In the genomic region with DNA sequence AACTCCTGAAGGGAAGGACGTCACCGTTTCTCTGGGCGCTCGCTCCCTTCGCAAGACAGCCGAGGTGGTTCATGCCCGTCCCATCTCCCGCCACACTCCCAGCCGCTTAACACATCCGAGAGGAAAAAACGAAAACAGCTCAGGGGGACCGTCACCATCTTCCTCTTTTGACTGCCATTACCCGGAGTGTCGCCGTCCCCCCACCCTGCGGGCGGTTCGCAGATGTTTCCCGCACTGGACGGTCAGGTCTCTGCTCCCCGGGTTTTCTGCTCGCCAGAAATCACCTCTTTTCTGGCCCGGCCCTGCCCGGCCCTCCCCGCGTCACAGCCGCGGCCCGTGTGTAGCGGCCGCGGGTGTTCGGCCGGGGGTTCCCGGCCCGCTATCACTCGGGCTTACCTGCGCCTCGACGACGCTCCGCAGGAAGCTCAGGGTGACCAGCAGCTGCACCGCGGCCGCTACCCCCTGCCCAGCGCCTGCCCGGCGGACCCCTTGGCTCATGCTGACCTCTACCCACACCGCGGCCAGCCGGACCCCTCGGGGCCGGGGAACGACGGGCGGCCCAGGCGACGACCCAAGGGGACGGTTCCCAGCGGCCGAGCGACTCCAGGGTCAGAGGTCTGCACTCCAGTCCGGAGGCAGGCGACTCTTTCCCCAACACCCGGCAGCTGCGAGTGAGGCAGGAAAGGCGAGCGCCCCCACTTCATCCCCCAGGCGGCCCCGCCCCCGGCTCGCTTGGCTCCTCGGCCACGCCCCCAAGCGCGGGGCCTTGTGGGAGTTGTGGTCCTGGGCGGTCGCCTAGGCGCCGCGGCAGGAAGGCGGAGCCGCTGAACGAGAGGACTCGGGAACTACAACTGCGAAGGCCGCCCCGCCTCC, we compare ENCODE assay signal across 1 cellular context.
A peak's percentile ranks its signal among the peaks of the same experiment; 100 is the strongest.
TF ChIP-seq lines count a peak whose summit lies in the region.

A gene with protein sequence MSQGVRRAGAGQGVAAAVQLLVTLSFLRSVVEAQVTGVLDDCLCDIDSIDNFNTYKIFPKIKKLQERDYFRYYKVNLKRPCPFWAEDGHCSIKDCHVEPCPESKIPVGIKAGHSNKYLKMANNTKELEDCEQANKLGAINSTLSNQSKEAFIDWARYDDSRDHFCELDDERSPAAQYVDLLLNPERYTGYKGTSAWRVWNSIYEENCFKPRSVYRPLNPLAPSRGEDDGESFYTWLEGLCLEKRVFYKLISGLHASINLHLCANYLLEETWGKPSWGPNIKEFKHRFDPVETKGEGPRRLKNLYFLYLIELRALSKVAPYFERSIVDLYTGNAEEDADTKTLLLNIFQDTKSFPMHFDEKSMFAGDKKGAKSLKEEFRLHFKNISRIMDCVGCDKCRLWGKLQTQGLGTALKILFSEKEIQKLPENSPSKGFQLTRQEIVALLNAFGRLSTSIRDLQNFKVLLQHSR (minus strand): TSS at position 673 of the 873 bp plus-strand sequence. CDS start 175 bp downstream, at position 498.

TF ChIP-seq in K562, 482 proteins besides CTCF, POLR2A, EP300 and RAD21 (continued from another document and continues in another):
- TF ChIP-seq, protein P1, sequence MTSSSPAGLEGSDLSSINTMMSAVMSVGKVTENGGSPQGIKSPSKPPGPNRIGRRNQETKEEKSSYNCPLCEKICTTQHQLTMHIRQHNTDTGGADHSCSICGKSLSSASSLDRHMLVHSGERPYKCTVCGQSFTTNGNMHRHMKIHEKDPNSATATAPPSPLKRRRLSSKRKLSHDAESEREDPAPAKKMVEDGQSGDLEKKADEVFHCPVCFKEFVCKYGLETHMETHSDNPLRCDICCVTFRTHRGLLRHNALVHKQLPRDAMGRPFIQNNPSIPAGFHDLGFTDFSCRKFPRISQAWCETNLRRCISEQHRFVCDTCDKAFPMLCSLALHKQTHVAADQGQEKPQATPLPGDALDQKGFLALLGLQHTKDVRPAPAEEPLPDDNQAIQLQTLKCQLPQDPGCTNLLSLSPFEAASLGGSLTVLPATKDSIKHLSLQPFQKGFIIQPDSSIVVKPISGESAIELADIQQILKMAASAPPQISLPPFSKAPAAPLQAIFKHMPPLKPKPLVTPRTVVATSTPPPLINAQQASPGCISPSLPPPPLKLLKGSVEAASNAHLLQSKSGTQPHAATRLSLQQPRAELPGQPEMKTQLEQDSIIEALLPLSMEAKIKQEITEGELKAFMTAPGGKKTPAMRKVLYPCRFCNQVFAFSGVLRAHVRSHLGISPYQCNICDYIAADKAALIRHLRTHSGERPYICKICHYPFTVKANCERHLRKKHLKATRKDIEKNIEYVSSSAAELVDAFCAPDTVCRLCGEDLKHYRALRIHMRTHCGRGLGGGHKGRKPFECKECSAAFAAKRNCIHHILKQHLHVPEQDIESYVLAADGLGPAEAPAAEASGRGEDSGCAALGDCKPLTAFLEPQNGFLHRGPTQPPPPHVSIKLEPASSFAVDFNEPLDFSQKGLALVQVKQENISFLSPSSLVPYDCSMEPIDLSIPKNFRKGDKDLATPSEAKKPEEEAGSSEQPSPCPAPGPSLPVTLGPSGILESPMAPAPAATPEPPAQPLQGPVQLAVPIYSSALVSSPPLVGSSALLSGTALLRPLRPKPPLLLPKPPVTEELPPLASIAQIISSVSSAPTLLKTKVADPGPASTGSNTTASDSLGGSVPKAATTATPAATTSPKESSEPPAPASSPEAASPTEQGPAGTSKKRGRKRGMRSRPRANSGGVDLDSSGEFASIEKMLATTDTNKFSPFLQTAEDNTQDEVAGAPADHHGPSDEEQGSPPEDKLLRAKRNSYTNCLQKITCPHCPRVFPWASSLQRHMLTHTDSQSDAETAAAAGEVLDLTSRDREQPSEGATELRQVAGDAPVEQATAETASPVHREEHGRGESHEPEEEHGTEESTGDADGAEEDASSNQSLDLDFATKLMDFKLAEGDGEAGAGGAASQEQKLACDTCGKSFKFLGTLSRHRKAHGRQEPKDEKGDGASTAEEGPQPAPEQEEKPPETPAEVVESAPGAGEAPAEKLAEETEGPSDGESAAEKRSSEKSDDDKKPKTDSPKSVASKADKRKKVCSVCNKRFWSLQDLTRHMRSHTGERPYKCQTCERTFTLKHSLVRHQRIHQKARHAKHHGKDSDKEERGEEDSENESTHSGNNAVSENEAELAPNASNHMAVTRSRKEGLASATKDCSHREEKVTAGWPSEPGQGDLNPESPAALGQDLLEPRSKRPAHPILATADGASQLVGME (CRISPR knock-in tag; IDR thresholded peaks at IDR 0.05) = peak; percentile 95
- TF ChIP-seq MEF2D (tag; conservative IDR thresholded peaks at IDR 0.05; ENCODE audit: low read depth) (no peak), HNRNPK (IDR thresholded peaks at IDR 0.05; ENCODE audit: low read depth, low read length, poor library complexity, severe bottlenecking) (peak; percentile 46), HDGF (IDR thresholded peaks at IDR 0.05) (no peak), HDAC1 (IDR thresholded peaks at IDR 0.05) (peak in 1 of 2 experiments; percentile 57; a peak in 2 of 4 replicates), PHF8 (IDR thresholded peaks at IDR 0.05; ENCODE audit: borderline replicate concordance, low read length) (peak; percentile 81), KAT7 (CRISPR knock-in tag; IDR thresholded peaks at IDR 0.05; ENCODE audit: borderline replicate concordance) (0 out of 2 replicates have a peak, but pooled peaks have one; percentile 75), ETV1 (tag; conservative IDR thresholded peaks at IDR 0.05; ENCODE audit: low read depth) (0 out of 2 replicates have a peak, but pooled peaks have one; percentile 20), NR2C2 (CRISPR knock-in tag; IDR thresholded peaks at IDR 0.05) (peak; percentile 69; the same call in 1 of the 2 replicates), NR2C2 (tag; IDR thresholded peaks at IDR 0.05) (peak; percentile 90), ZFP30 (CRISPR knock-in tag; IDR thresholded peaks at IDR 0.05; ENCODE audit: borderline replicate concordance) (no peak), ZFP36 (IDR thresholded peaks at IDR 0.05; ENCODE audit: low read depth, low read length, partially characterized antibody) (no peak), MYC (IDR thresholded peaks at IDR 0.05; ENCODE audit: low read depth, low read length) (peak; percentile 62), MYC (CRISPR knock-in tag; IDR thresholded peaks at IDR 0.05; ENCODE audit: borderline replicate concordance, low read depth) (no peak), ZNF644 (tag; IDR thresholded peaks at IDR 0.05; ENCODE audit: low read depth) (no peak; the same call in 1 of the 2 replicates), ZNF212 (CRISPR knock-in tag; IDR thresholded peaks at IDR 0.05) (0 out of 2 replicates have a peak, but pooled peaks have one; percentile 44), NFE2L1 (tag; IDR thresholded peaks at IDR 0.05; ENCODE audit: borderline replicate concordance, low read depth) (no peak), KLF6 (CRISPR knock-in tag; IDR thresholded peaks at IDR 0.05; ENCODE audit: borderline replicate concordance) (no peak), CHCHD3 (CRISPR knock-in tag; IDR thresholded peaks at IDR 0.05) (no peak), ZFX (CRISPR knock-in tag; IDR thresholded peaks at IDR 0.05) (peak; percentile 86), ATF1 (CRISPR knock-in tag; IDR thresholded peaks at IDR 0.05) (no peak), ATF1 (tag; IDR thresholded peaks at IDR 0.05) (peak; percentile 77), ETS2 (tag; IDR thresholded peaks at IDR 0.05; ENCODE audit: borderline replicate concordance, poor library complexity, severe bottlenecking) (peak; percentile 46)
- TF ChIP-seq, protein P2, sequence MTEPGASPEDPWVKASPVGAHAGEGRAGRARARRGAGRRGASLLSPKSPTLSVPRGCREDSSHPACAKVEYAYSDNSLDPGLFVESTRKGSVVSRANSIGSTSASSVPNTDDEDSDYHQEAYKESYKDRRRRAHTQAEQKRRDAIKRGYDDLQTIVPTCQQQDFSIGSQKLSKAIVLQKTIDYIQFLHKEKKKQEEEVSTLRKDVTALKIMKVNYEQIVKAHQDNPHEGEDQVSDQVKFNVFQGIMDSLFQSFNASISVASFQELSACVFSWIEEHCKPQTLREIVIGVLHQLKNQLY (CRISPR knock-in tag; conservative IDR thresholded peaks at IDR 0.05) = peak; percentile 68 to 72; a peak in 1 of 4 replicates
- TF ChIP-seq, protein P3, sequence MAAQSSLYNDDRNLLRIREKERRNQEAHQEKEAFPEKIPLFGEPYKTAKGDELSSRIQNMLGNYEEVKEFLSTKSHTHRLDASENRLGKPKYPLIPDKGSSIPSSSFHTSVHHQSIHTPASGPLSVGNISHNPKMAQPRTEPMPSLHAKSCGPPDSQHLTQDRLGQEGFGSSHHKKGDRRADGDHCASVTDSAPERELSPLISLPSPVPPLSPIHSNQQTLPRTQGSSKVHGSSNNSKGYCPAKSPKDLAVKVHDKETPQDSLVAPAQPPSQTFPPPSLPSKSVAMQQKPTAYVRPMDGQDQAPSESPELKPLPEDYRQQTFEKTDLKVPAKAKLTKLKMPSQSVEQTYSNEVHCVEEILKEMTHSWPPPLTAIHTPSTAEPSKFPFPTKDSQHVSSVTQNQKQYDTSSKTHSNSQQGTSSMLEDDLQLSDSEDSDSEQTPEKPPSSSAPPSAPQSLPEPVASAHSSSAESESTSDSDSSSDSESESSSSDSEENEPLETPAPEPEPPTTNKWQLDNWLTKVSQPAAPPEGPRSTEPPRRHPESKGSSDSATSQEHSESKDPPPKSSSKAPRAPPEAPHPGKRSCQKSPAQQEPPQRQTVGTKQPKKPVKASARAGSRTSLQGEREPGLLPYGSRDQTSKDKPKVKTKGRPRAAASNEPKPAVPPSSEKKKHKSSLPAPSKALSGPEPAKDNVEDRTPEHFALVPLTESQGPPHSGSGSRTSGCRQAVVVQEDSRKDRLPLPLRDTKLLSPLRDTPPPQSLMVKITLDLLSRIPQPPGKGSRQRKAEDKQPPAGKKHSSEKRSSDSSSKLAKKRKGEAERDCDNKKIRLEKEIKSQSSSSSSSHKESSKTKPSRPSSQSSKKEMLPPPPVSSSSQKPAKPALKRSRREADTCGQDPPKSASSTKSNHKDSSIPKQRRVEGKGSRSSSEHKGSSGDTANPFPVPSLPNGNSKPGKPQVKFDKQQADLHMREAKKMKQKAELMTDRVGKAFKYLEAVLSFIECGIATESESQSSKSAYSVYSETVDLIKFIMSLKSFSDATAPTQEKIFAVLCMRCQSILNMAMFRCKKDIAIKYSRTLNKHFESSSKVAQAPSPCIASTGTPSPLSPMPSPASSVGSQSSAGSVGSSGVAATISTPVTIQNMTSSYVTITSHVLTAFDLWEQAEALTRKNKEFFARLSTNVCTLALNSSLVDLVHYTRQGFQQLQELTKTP (IDR thresholded peaks at IDR 0.05; ENCODE audit: low read depth in 1 of 2, partially characterized antibody in 2 of 2) = no peak
- TF ChIP-seq, protein P4, sequence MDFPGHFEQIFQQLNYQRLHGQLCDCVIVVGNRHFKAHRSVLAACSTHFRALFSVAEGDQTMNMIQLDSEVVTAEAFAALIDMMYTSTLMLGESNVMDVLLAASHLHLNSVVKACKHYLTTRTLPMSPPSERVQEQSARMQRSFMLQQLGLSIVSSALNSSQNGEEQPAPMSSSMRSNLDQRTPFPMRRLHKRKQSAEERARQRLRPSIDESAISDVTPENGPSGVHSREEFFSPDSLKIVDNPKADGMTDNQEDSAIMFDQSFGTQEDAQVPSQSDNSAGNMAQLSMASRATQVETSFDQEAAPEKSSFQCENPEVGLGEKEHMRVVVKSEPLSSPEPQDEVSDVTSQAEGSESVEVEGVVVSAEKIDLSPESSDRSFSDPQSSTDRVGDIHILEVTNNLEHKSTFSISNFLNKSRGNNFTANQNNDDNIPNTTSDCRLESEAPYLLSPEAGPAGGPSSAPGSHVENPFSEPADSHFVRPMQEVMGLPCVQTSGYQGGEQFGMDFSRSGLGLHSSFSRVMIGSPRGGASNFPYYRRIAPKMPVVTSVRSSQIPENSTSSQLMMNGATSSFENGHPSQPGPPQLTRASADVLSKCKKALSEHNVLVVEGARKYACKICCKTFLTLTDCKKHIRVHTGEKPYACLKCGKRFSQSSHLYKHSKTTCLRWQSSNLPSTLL (IDR thresholded peaks at IDR 0.05) = peak; percentile 45; the same call in 1 of the 2 replicates
- TF ChIP-seq, protein P5, sequence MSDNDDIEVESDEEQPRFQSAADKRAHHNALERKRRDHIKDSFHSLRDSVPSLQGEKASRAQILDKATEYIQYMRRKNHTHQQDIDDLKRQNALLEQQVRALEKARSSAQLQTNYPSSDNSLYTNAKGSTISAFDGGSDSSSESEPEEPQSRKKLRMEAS (CRISPR knock-in tag; IDR thresholded peaks at IDR 0.05) = no peak
- TF ChIP-seq, protein P6, sequence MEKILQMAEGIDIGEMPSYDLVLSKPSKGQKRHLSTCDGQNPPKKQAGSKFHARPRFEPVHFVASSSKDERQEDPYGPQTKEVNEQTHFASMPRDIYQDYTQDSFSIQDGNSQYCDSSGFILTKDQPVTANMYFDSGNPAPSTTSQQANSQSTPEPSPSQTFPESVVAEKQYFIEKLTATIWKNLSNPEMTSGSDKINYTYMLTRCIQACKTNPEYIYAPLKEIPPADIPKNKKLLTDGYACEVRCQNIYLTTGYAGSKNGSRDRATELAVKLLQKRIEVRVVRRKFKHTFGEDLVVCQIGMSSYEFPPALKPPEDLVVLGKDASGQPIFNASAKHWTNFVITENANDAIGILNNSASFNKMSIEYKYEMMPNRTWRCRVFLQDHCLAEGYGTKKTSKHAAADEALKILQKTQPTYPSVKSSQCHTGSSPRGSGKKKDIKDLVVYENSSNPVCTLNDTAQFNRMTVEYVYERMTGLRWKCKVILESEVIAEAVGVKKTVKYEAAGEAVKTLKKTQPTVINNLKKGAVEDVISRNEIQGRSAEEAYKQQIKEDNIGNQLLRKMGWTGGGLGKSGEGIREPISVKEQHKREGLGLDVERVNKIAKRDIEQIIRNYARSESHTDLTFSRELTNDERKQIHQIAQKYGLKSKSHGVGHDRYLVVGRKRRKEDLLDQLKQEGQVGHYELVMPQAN (IDR thresholded peaks at IDR 0.05; ENCODE audit: borderline replicate concordance) = 0 out of 2 replicates have a peak, but pooled peaks have one; percentile 12
- TF ChIP-seq, protein P7, sequence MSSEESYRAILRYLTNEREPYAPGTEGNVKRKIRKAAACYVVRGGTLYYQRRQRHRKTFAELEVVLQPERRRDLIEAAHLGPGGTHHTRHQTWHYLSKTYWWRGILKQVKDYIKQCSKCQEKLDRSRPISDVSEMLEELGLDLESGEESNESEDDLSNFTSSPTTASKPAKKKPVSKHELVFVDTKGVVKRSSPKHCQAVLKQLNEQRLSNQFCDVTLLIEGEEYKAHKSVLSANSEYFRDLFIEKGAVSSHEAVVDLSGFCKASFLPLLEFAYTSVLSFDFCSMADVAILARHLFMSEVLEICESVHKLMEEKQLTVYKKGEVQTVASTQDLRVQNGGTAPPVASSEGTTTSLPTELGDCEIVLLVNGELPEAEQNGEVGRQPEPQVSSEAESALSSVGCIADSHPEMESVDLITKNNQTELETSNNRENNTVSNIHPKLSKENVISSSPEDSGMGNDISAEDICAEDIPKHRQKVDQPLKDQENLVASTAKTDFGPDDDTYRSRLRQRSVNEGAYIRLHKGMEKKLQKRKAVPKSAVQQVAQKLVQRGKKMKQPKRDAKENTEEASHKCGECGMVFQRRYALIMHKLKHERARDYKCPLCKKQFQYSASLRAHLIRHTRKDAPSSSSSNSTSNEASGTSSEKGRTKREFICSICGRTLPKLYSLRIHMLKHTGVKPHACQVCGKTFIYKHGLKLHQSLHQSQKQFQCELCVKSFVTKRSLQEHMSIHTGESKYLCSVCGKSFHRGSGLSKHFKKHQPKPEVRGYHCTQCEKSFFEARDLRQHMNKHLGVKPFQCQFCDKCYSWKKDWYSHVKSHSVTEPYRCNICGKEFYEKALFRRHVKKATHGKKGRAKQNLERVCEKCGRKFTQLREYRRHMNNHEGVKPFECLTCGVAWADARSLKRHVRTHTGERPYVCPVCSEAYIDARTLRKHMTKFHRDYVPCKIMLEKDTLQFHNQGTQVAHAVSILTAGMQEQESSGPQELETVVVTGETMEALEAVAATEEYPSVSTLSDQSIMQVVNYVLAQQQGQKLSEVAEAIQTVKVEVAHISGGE (CRISPR knock-in tag; IDR thresholded peaks at IDR 0.05) = peak in 1 of 3 experiments; percentile 78; a peak in 2 of 6 replicates
